ENCODE assay signal across 22 cellular contexts in genomic region chr9:80503692-80504400, GRCh38.
DNase-seq lines count a peak whose midpoint lies in the region; ATAC-seq, FAIRE-seq and TF ChIP-seq lines count a peak whose summit lies in the region.
"Had no signal": no experiment of that assay in that cellular context is flagged by ENCODE, and none has a peak within 500 bp of the region (broad histone marks: within the 10 kb centered on the region; RNA-seq: fewer than 3 reads in every experiment).

No MANE protein-coding gene starts in this region.

- no peaks in the 10 kb centered on the region for H3K9me3 ChIP-seq in pancreas
- H3K9me3 ChIP-seq in SK-N-SH = no peaks in the 10 kb centered on the region
- H3K9me3 ChIP-seq: SJSA1, transverse colon had no signal

- no peaks in the 10 kb centered on the region for H3K79me2 ChIP-seq in SK-N-SH (ENCODE audit: insufficient read depth)

- H3K27me3 ChIP-seq in pancreas = no peaks in the 10 kb centered on the region
- H3K27me3 ChIP-seq in SK-N-SH (ENCODE audit: insufficient read depth) = no peaks in the 10 kb centered on the region
- H3K27me3 ChIP-seq: left lung, SJSA1, transverse colon had no signal

- H2AFZ ChIP-seq in SK-N-SH (ENCODE audit: low read depth) = no peak overlapping the region

- 24 to 32% methylated on average over 2 of the region's 2 CpGs for WGBS in pancreas, 2 donors
- WGBS in SK-N-SH (ENCODE audit: low lambda C conversion rate) = 9% methylated on average over 2 of the region's 2 CpGs

- no peaks in the 10 kb centered on the region for H3F3A ChIP-seq in SK-N-SH (replicated peaks; ENCODE audit: insufficient read depth)

- no peak for TF ChIP-seq CTCF in pancreas (IDR thresholded peaks at IDR 0.05)
- TF ChIP-seq CTCF in SK-N-SH (IDR thresholded peaks at IDR 0.05) = no peak

- no peak overlapping the region for H3K9ac ChIP-seq in SK-N-SH

- H3K4me3 ChIP-seq in pancreas (no peak overlapping the region), SK-N-SH (ENCODE audit: low read depth in 2 of 2, low read length in 1 of 2) (no peak overlapping the region)
- H3K4me3 ChIP-seq: left lung, SJSA1, transverse colon had no signal

- TF ChIP-seq RAD21 in SK-N-SH (IDR thresholded peaks at IDR 0.05; ENCODE audit: low read length) = no peak

- H3K36me3 ChIP-seq in pancreas (no peaks in the 10 kb centered on the region), SK-N-SH (replicated peaks in 1 of 2; ENCODE audit: control insufficient read depth in 1 of 2, insufficient read depth in 2 of 2, low read length in 1 of 2) (no peaks in the 10 kb centered on the region)
- H3K36me3 ChIP-seq: left lung, SJSA1, transverse colon had no signal

- H3K27ac ChIP-seq in pancreas = no peak overlapping the region
- no peak overlapping the region for H3K27ac ChIP-seq in SK-N-SH (ENCODE audit: low read depth in 2 of 2, low read length in 1 of 2)
- H3K27ac ChIP-seq: left lung, SJSA1 had no signal

- intact Hi-C loops in pancreas (cut with DNase I) = no loop called here

- POLR2A ChIA-PET in SK-N-SH (lab: Yijun Ruan, JAX) = no interaction called here

- CTCF ChIA-PET in SK-N-SH (lab: Yijun Ruan, JAX) = interaction anchor here (1.3 kb wide), 1 partner anchor 14 kb away, joined by 3 read pairs; no protein-coding TSS in a partner anchor

- no peaks in the 10 kb centered on the region for H3K9me2 ChIP-seq in SK-N-SH

- H3K4me2 ChIP-seq in SK-N-SH = no peak overlapping the region

- no peak for ATAC-seq in pancreas
- ATAC-seq in activated CD4-positive, CD25-positive, alpha-beta regulatory T cell treated with anti-CD3 and anti-CD28 coated beads, Interleukin-2, amount 50 U/mL, for 24 hours = no peak
- ATAC-seq: activated CD8-positive, alpha-beta T cell treated with anti-CD3 and anti-CD28 coated beads for 36 hours; HepG2; left lung had no signal

- no peak for TF ChIP-seq EP300 in SK-N-SH (IDR thresholded peaks at IDR 0.05; ENCODE audit: borderline replicate concordance in 1 of 2, low read depth in 1 of 2, low read length in 1 of 2)

- no peaks in the 10 kb centered on the region for H3K4me1 ChIP-seq in pancreas
- H3K4me1 ChIP-seq in SK-N-SH (ENCODE audit: control insufficient read depth in 1 of 2, insufficient read depth in 2 of 2, low read depth in 1 of 2, low read length in 1 of 2) = no peaks in the 10 kb centered on the region
- H3K4me1 ChIP-seq: left lung, SJSA1 had no signal

- FAIRE-seq in pancreas (lab: Jason Lieb, UNC) = peak; percentile 57
- FAIRE-seq: H1, HepG2 had no signal

- H4K20me1 ChIP-seq in SK-N-SH (ENCODE audit: insufficient read depth) = no peaks in the 10 kb centered on the region

- peak; percentile 37 for DNase-seq in DMS 273 treated with DMSO at 0.1 percent for 48 hours (lab: John Stamatoyannopoulos, UW)
- DNase-seq in NCI-H446 (lab: John Stamatoyannopoulos, UW) = peak; percentile 69 to 87
- DNase-seq in glomerular visceral epithelial cell (ENCODE audit: extremely low spot score) = peak; percentile 24
- DNase-seq in pancreas = no peak
- no peak for DNase-seq in SK-N-SH
- no peak for DNase-seq in amygdala (lab: John Stamatoyannopoulos, UW)
- no peak for DNase-seq in NCI-H526 treated with DMSO at 0.1 percent for 48 hours (lab: John Stamatoyannopoulos, UW)
- DNase-seq: activated B cell treated with CpG ODN at 0.5 μM for 24 hours; activated CD8-positive, alpha-beta T cell treated with anti-CD3 and anti-CD28 coated beads for 36 hours; activated naive CD4-positive, alpha-beta T cell treated with anti-CD3 and anti-CD28 coated beads, Interleukin-2, amount 10 ng/mL, durations not matched to agents 7 days and 5 days; activated T-cell treated with anti-CD3 and anti-CD28 coated beads, Interleukin-2, amount 50 U/mL, for 24 hours; DMS53; left lung; NCI-H187 treated with DMSO at 0.1 percent for 48 hours; NCI-H526; stimulated activated naive CD4-positive, alpha-beta T cell treated with Interleukin-2 at 50 U/mL for 16 hours; T-helper 2 cell; transverse colon had no signal

TF ChIP-seq in SK-N-SH, 30 proteins besides CTCF, POLR2A, EP300 and RAD21:
- TF ChIP-seq EZH2phosphoT487 (IDR thresholded peaks at IDR 0.05; ENCODE audit: borderline replicate concordance, low read depth) (no peak), MXI1 (IDR thresholded peaks at IDR 0.05; ENCODE audit: low read depth, low read length) (no peak), POLR2AphosphoS5 (IDR thresholded peaks at IDR 0.05; ENCODE audit: low read depth, low read length) (no peak)

Comparison
In these comparisons a context has a peak if more than half of its experiments do, and no peak if none do; other contexts are left out.
1. DNase-seq: peak in DMS 273 treated with DMSO at 0.1 percent for 48 hours (single experiment), NCI-H446 (2 of 2) and glomerular visceral epithelial cell (single experiment); none in pancreas (0 of 6), SK-N-SH (single experiment), amygdala (0 of 56) and NCI-H526 treated with DMSO at 0.1 percent for 48 hours (single experiment).